In the genomic region with DNA sequence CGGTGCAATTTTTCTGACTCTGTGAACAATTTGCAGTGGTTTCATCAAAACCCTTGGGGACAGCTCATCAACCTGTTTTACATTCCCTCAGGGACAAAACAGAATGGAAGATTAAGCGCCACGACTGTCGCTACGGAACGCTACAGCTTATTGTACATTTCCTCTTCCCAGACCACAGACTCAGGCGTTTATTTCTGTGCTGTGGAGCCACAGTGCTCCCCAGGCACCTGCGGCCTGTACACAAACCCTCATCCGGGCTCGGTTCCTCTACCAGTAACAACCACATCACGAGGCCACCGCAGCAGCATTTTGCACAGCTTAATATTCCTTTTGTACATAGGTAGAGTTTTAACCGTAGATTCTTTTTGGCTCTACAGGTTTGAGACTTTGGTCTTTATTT, we compare ENCODE assay signal across 8 cellular contexts.
DNase-seq lines count a peak whose midpoint lies in the region; ATAC-seq and TF ChIP-seq lines count a peak whose summit lies in the region.

No MANE protein-coding gene starts in this region.

- no peak overlapping the region for H3K18ac ChIP-seq in mesendoderm (ENCODE audit: low read length)

- TF ChIP-seq CTCF in mammary epithelial cell (conservative IDR thresholded peaks at IDR 0.05 in 1 of 2, IDR thresholded peaks at IDR 0.05 in 1 of 2; ENCODE audit: extremely low read depth in 1 of 2, insufficient read depth in 1 of 2, low read depth in 1 of 2, low read length in 2 of 2) = no peak

- ATAC-seq in HG03025 (IDR thresholded peaks at IDR 0.05; ENCODE audit: low FRiP score, unreplicated experiment) = peak; percentile 91
- peak; percentile 98 for ATAC-seq in memory B cell (ENCODE audit: low read depth)

- dilution Hi-C loops in mammary epithelial cell (cut with HindIII; ENCODE audit: low sequenced_read_pairs) = no loop called here

- in situ Hi-C loops in mammary epithelial cell (cut with MboI; ENCODE audit: low sequenced_read_pairs in 2 of 2) = no loop called here

- BruUV-seq in mammary epithelial cell (replicated peaks; lab: Mats Ljungman, UMichigan) = no TSS peak

- H4K8ac ChIP-seq in mesendoderm (ENCODE audit: low read depth, low read length) = no peak overlapping the region

- no peaks in the 10 kb centered on the region for H3K4me1 ChIP-seq in mammary epithelial cell (ENCODE audit: insufficient read depth, low read length)
- no peaks in the 10 kb centered on the region for H3K4me1 ChIP-seq in mesendoderm (ENCODE audit: control insufficient read depth, low read depth, low read length)

- peak overlapping the region; percentile 41 for H3K4me3 Mint-ChIP-seq in memory B cell

- H3K4me1 Mint-ChIP-seq in memory B cell = peaks cover 22% of the 10 kb centered on the region

- H4K5ac ChIP-seq in mesendoderm (ENCODE audit: low read length) = no peak overlapping the region

- no peak overlapping the region for H3K4me2 ChIP-seq in mammary epithelial cell (ENCODE audit: insufficient read depth, low read depth, low read length)
- H3K4me2 ChIP-seq in mesendoderm (ENCODE audit: low read length) = no peak overlapping the region

- no peaks in the 10 kb centered on the region for H3K36me3 Mint-ChIP-seq in memory B cell

- H2AFZ ChIP-seq in mammary epithelial cell (ENCODE audit: low read depth, low read length) = no peak overlapping the region

- H3K79me2 ChIP-seq in mammary epithelial cell (ENCODE audit: insufficient read depth, low read length) (no peaks in the 10 kb centered on the region), mesendoderm (ENCODE audit: control insufficient read depth, insufficient read depth, low read length) (no peaks in the 10 kb centered on the region)

- no peak overlapping the region for H3K56ac ChIP-seq in mesendoderm (ENCODE audit: low read length)

- no peaks in the 10 kb centered on the region for H3K79me1 ChIP-seq in mesendoderm (ENCODE audit: low read length)

- H2BK15ac ChIP-seq in mesendoderm (replicated peaks; ENCODE audit: low read depth) = no peak overlapping the region

- H2BK120ac ChIP-seq in mesendoderm (ENCODE audit: low read depth, low read length) = no peak overlapping the region

- no peak overlapping the region for H3K9ac ChIP-seq in mammary epithelial cell (ENCODE audit: insufficient read depth, low read length)
- no peak overlapping the region for H3K9ac ChIP-seq in mesendoderm (ENCODE audit: low read length)

- H2AK5ac ChIP-seq in mesendoderm (ENCODE audit: low read length) = no peak overlapping the region

- intact Hi-C loops in mammary epithelial cell (cut with micrococcal nuclease) = no loop called here

- H3K36me3 ChIP-seq in mammary epithelial cell (ENCODE audit: insufficient read depth, low read length) (no peaks in the 10 kb centered on the region), mesendoderm (ENCODE audit: control insufficient read depth, insufficient read depth, low read length) (no peaks in the 10 kb centered on the region)

- no peak overlapping the region for H3K27ac ChIP-seq in mammary epithelial cell (ENCODE audit: insufficient read depth, low read depth, low read length)
- H3K27ac ChIP-seq in mesendoderm (ENCODE audit: low read depth, low read length) = no peak overlapping the region

- H2BK5ac ChIP-seq in mesendoderm (ENCODE audit: low read length) = no peak overlapping the region

- no peak overlapping the region for H3K4ac ChIP-seq in mesendoderm (ENCODE audit: low read depth, low read length)

- H3K27me3 Mint-ChIP-seq in memory B cell = peaks cover 23% of the 10 kb centered on the region

- no peaks in the 10 kb centered on the region for H4K20me1 ChIP-seq in mammary epithelial cell (ENCODE audit: insufficient read depth, low read length)

- no peak overlapping the region for H3K23ac ChIP-seq in mesendoderm (ENCODE audit: low read length)

- H3K27ac Mint-ChIP-seq in memory B cell = no peak overlapping the region

- H3K4me3 ChIP-seq in mammary epithelial cell (replicated peaks in 1 of 3; ENCODE audit: insufficient read depth in 1 of 3, low read depth in 2 of 3, low read length in 3 of 3) (no peak overlapping the region), mesendoderm (ENCODE audit: low read length) (no peak overlapping the region)

- 81% methylated on average over 10 of the region's 13 CpGs for WGBS in mammary epithelial cell (ENCODE audit: low coverage, missing lambda C conversion rate)
- no CpG with 5 or more reads among the region's 13 CpGs for WGBS in mesendoderm (ENCODE audit: extremely low coverage, insufficient coverage, low lambda C conversion rate)

- DNase-seq in activated T-cell treated with anti-CD3 and anti-CD28 coated beads for 1 hour (ENCODE audit: low read depth) (peak; percentile 17), activated T-cell treated with anti-CD3 and anti-CD28 coated beads for 4 hours (no peak), SW480 (ENCODE audit: low spot score) (peak; percentile 4), memory B cell (ENCODE audit: low spot score in 2 of 2) (peak; percentile 30 to 47), mammary epithelial cell (no peak), dedifferentiated amniotic fluid mesenchymal stem cell (ENCODE audit: extremely low spot score) (no peak), mesendoderm (no peak)

- H3K9me3 Mint-ChIP-seq in memory B cell = peaks cover 3% of the 10 kb centered on the region

- H3K27me3 ChIP-seq in mammary epithelial cell (ENCODE audit: insufficient read depth, low read length) (peaks cover 4% of the 10 kb centered on the region), mesendoderm (ENCODE audit: insufficient read depth, low read length, poor library complexity) (no peaks in the 10 kb centered on the region)

- CTCF ChIA-PET in mammary epithelial cell (lab: Charles Lee; ENCODE audit: low non-redundant PET) = interaction anchor here (0.5 kb wide), 1 partner anchor 17 kb away, joined by 5 read pairs; no protein-coding TSS in a partner anchor

- H3K9me3 ChIP-seq in mammary epithelial cell (replicated peaks; ENCODE audit: insufficient read depth, low read length) = no peaks in the 10 kb centered on the region

Comparison
In these comparisons a context has a peak if more than half of its experiments do, and no peak if none do; other contexts are left out.
1. DNase-seq: peak in activated T-cell treated with anti-CD3 and anti-CD28 coated beads for 1 hour (single experiment), SW480 (single experiment) and memory B cell (2 of 2); none in activated T-cell treated with anti-CD3 and anti-CD28 coated beads for 4 hours (single experiment), mammary epithelial cell (single experiment), dedifferentiated amniotic fluid mesenchymal stem cell (single experiment) and mesendoderm (single experiment).